ENCODE assay signal across 8 cellular contexts in genomic region chr1:29849038-29849750, GRCh38.
DNase-seq lines count a peak whose midpoint lies in the region; ATAC-seq and TF ChIP-seq lines count a peak whose summit lies in the region.

No MANE protein-coding gene starts in this region.

- H3K36me3 ChIP-seq in BLaER1 (no peaks in the 10 kb centered on the region), OCI-LY1 (ENCODE audit: insufficient read depth, low read length) (no peaks in the 10 kb centered on the region), kidney epithelial cell (ENCODE audit: control insufficient read depth, insufficient read depth, low read length) (no peaks in the 10 kb centered on the region)

- no peak overlapping the region for H2AFZ ChIP-seq in OCI-LY1 (ENCODE audit: low read length)

- peaks cover 9% of the 10 kb centered on the region for H3K4me1 Mint-ChIP-seq in stimulated activated effector memory CD8-positive, alpha-beta T cell treated with anti-CD3 and anti-CD28 coated beads, Interleukin-12 subunit alpha, Interleukin-12 subunit beta, amount 100 ng/mL, for 72 hours

- no peaks in the 10 kb centered on the region for H3K9me3 Mint-ChIP-seq in activated naive CD4-positive, alpha-beta T cell treated with anti-CD3 and anti-CD28 coated beads, Interleukin-2, amount 50 U/mL, for 72 hours
- H3K9me3 Mint-ChIP-seq in stimulated activated effector memory CD8-positive, alpha-beta T cell treated with anti-CD3 and anti-CD28 coated beads, Interleukin-12 subunit alpha, Interleukin-12 subunit beta, amount 100 ng/mL, for 72 hours, result no peaks in the 10 kb centered on the region

- H3K27ac Mint-ChIP-seq in activated naive CD4-positive, alpha-beta T cell treated with anti-CD3 and anti-CD28 coated beads, Interleukin-2, amount 50 U/mL, for 72 hours, result no peak overlapping the region
- H3K27ac Mint-ChIP-seq in stimulated activated effector memory CD8-positive, alpha-beta T cell treated with anti-CD3 and anti-CD28 coated beads, Interleukin-12 subunit alpha, Interleukin-12 subunit beta, amount 100 ng/mL, for 72 hours, result no peak overlapping the region

- H3F3A ChIP-seq in OCI-LY1 (ENCODE audit: insufficient read depth, low read length), result no peaks in the 10 kb centered on the region

- TF ChIP-seq CTCF in GM13977 (IDR thresholded peaks at IDR 0.05; ENCODE audit: extremely low read depth, insufficient read depth, missing control alignments) (peak; percentile 58), OCI-LY1 (IDR thresholded peaks at IDR 0.05; ENCODE audit: low read length) (peak; percentile 66), kidney epithelial cell (IDR thresholded peaks at IDR 0.05; ENCODE audit: insufficient read depth, low read length, poor library complexity, severe bottlenecking) (peak; percentile 48)

- no peak overlapping the region for H3K4me3 ChIP-seq in BLaER1
- H3K4me3 ChIP-seq in OCI-LY1 (ENCODE audit: low read depth, low read length, poor library complexity, severe bottlenecking), result no peak overlapping the region
- no peak overlapping the region for H3K4me3 ChIP-seq in kidney epithelial cell (ENCODE audit: low read depth, low read length)

- H3K9me3 ChIP-seq in BLaER1 (no peaks in the 10 kb centered on the region), OCI-LY1 (ENCODE audit: low read length) (no peaks in the 10 kb centered on the region)

- DNase-seq in GM13977 (ENCODE audit: low spot score) (peak; percentile 40), kidney epithelial cell (ENCODE audit: low read depth) (no peak)
- DNase-seq in activated naive CD4-positive, alpha-beta T cell treated with anti-CD3 and anti-CD28 coated beads, Interleukin-2, amount 50 U/mL, for 72 hours (ENCODE audit: low spot score in 2 of 2), result peak in 1 of 2 donors; percentile 57
- peak; percentile 14 to 59 for DNase-seq in stimulated activated effector memory CD8-positive, alpha-beta T cell treated with anti-CD3 and anti-CD28 coated beads, Interleukin-12 subunit alpha, Interleukin-12 subunit beta, amount 100 ng/mL, for 72 hours (ENCODE audit: low spot score in 2 of 2)

- no peak overlapping the region for H3K9ac ChIP-seq in BLaER1
- H3K9ac ChIP-seq in OCI-LY1 (ENCODE audit: low read length), result no peak overlapping the region

- no peaks in the 10 kb centered on the region for H3K9me2 ChIP-seq in OCI-LY1 (ENCODE audit: low read depth, low read length)

- ATAC-seq in activated naive CD4-positive, alpha-beta T cell treated with anti-CD3 and anti-CD28 coated beads, Interleukin-2, amount 50 U/mL, for 72 hours, result peak; percentile 26 to 76
- ATAC-seq in stimulated activated effector memory CD8-positive, alpha-beta T cell treated with anti-CD3 and anti-CD28 coated beads, Interleukin-12 subunit alpha, Interleukin-12 subunit beta, amount 100 ng/mL, for 72 hours, result peak; percentile 43
- ATAC-seq in HG02840 (IDR thresholded peaks at IDR 0.05; ENCODE audit: low FRiP score, unreplicated experiment) (no peak), HG03280 (IDR thresholded peaks at IDR 0.05; ENCODE audit: unreplicated experiment) (no peak)

- H3K4me3 Mint-ChIP-seq in stimulated activated effector memory CD8-positive, alpha-beta T cell treated with anti-CD3 and anti-CD28 coated beads, Interleukin-12 subunit alpha, Interleukin-12 subunit beta, amount 100 ng/mL, for 72 hours, result no peak overlapping the region

- H3K4me1 ChIP-seq in BLaER1, result peaks cover 60% of the 10 kb centered on the region
- H3K4me1 ChIP-seq in OCI-LY1 (ENCODE audit: insufficient read depth, low read length, severe bottlenecking), result no peaks in the 10 kb centered on the region

- H3K36me3 Mint-ChIP-seq in activated naive CD4-positive, alpha-beta T cell treated with anti-CD3 and anti-CD28 coated beads, Interleukin-2, amount 50 U/mL, for 72 hours, result no peaks in the 10 kb centered on the region
- no peaks in the 10 kb centered on the region for H3K36me3 Mint-ChIP-seq in stimulated activated effector memory CD8-positive, alpha-beta T cell treated with anti-CD3 and anti-CD28 coated beads, Interleukin-12 subunit alpha, Interleukin-12 subunit beta, amount 100 ng/mL, for 72 hours

- peak overlapping the region; percentile 80 for H3K4me2 ChIP-seq in BLaER1
- no peak overlapping the region for H3K4me2 ChIP-seq in OCI-LY1 (ENCODE audit: low read length)

- H3K27me3 ChIP-seq in BLaER1 (no peaks in the 10 kb centered on the region), OCI-LY1 (ENCODE audit: insufficient read depth, low read length) (no peaks in the 10 kb centered on the region), kidney epithelial cell (ENCODE audit: control insufficient read depth, insufficient read depth, low read length) (no peaks in the 10 kb centered on the region)

- no peaks in the 10 kb centered on the region for H3K79me2 ChIP-seq in OCI-LY1 (ENCODE audit: insufficient read depth, low read length)

- H3K27ac ChIP-seq in BLaER1, result no peak overlapping the region
- no peak overlapping the region for H3K27ac ChIP-seq in OCI-LY1 (ENCODE audit: low read depth, low read length, poor library complexity, severe bottlenecking)

- in situ Hi-C loops in GM13977 (cut with MboI; ENCODE audit: low pct_unique_long_range_greater_than_20kb, low sequenced_read_pairs, unreplicated experiment), result no loop called here

- H4K20me1 ChIP-seq in BLaER1 (no peaks in the 10 kb centered on the region), OCI-LY1 (ENCODE audit: insufficient read depth, low read length) (no peaks in the 10 kb centered on the region)

Comparison
In these comparisons a context has a peak if more than half of its experiments do, and no peak if none do; other contexts are left out.
1. ATAC-seq: peak in activated naive CD4-positive, alpha-beta T cell treated with anti-CD3 and anti-CD28 coated beads, Interleukin-2, amount 50 U/mL, for 72 hours (2 of 2) and stimulated activated effector memory CD8-positive, alpha-beta T cell treated with anti-CD3 and anti-CD28 coated beads, Interleukin-12 subunit alpha, Interleukin-12 subunit beta, amount 100 ng/mL, for 72 hours (single experiment); none in HG02840 (single experiment) and HG03280 (single experiment).
2. Peak in every context shown above with its lines, with median percentiles within 50 percentile points of each other: CTCF ChIP-seq.